Comparison of ENCODE assay signal across 21 cellular contexts in the genomic region with DNA sequence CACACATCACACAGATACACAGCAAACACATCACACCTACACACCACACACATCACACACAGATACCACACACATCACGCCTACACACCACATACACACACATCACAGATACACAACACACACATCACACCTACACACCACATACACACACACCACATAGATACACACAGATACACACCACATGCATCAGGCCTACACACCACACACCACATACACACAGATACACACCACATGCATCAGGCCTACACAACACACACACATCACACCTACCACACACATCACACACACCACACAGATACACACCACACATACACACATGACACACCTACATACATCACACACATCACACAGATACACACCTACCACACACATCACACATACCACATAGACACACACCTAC.
DNase-seq lines count a peak whose midpoint lies in the region; ATAC-seq, FAIRE-seq and TF ChIP-seq lines count a peak whose summit lies in the region.
"Had no signal": no experiment of that assay in that cellular context is flagged by ENCODE, and none has a peak within 500 bp of the region (broad histone marks: within the 10 kb centered on the region; RNA-seq: fewer than 3 reads in every experiment).

No MANE protein-coding gene starts in this region.

- no peak overlapping the region for H2BK5ac ChIP-seq in mesenchymal stem cell (ENCODE audit: low read depth, low read length, poor library complexity, severe bottlenecking)

- H4K8ac ChIP-seq in mesenchymal stem cell (ENCODE audit: low read length): no peak overlapping the region

- no peak overlapping the region for H2BK120ac ChIP-seq in mesenchymal stem cell (ENCODE audit: low read depth, low read length)

- TF ChIP-seq CTCF in vagina (IDR thresholded peaks at IDR 0.05): no peak

- peaks cover 2% of the 10 kb centered on the region for H3K4me1 Mint-ChIP-seq in activated CD8-positive, alpha-beta memory T cell treated with anti-CD3 and anti-CD28 coated beads, Interleukin-2, amount 10 ng/mL, durations not matched to agents 7 days and 5 days
- H3K4me1 Mint-ChIP-seq: CD14-positive monocyte, IgD-negative memory B cell had no signal

- H3K23ac ChIP-seq in mesenchymal stem cell (ENCODE audit: low read length in 2 of 2): no peak overlapping the region

- peaks cover 5% of the 10 kb centered on the region for H3K27me3 Mint-ChIP-seq in activated CD8-positive, alpha-beta memory T cell treated with anti-CD3 and anti-CD28 coated beads, Interleukin-2, amount 10 ng/mL, durations not matched to agents 7 days and 5 days
- H3K27me3 Mint-ChIP-seq: CD4-positive, alpha-beta memory T cell; IgD-negative memory B cell had no signal

- no peak overlapping the region for H3K9ac ChIP-seq in mesenchymal stem cell (ENCODE audit: low read length)
- H3K9ac ChIP-seq: BLaER1 had no signal

- no peak overlapping the region for H3K4me2 ChIP-seq in mesenchymal stem cell (ENCODE audit: low read length, poor library complexity, severe bottlenecking)
- H3K4me2 ChIP-seq: BLaER1 had no signal

- H3K4ac ChIP-seq in mesenchymal stem cell (ENCODE audit: low read depth in 1 of 2, low read length in 2 of 2): no peak overlapping the region

- H3K27me3 ChIP-seq in mesenchymal stem cell (ENCODE audit: control insufficient read depth in 1 of 2, insufficient read depth in 1 of 2, low read length in 2 of 2) (peaks cover 0 to 5% of the 10 kb centered on the region in 2 experiments), vagina (no peaks in the 10 kb centered on the region), small intestine (ENCODE audit: control insufficient read depth in 2 of 2, insufficient read depth in 2 of 2, low read length in 2 of 2) (no peaks in the 10 kb centered on the region)
- H3K27me3 ChIP-seq: BLaER1 had no signal

- H3K4me3 ChIP-seq in mesenchymal stem cell (ENCODE audit: insufficient read depth in 1 of 2, low read depth in 1 of 2, low read length in 2 of 2) (no peak overlapping the region), vagina (no peak overlapping the region), small intestine (ENCODE audit: low read depth in 1 of 2, low read length in 2 of 2) (no peak overlapping the region)
- H3K4me3 ChIP-seq: BLaER1, HAP-1 had no signal

- H3K36me3 ChIP-seq in mesenchymal stem cell (ENCODE audit: control insufficient read depth in 1 of 2, insufficient read depth in 2 of 2, low read depth in 1 of 2, low read length in 2 of 2) (no peaks in the 10 kb centered on the region), vagina (no peaks in the 10 kb centered on the region), small intestine (ENCODE audit: control insufficient read depth in 2 of 2, insufficient read depth in 2 of 2, low read length in 2 of 2) (no peaks in the 10 kb centered on the region)
- H3K36me3 ChIP-seq: BLaER1, HAP-1 had no signal

- H3K4me1 ChIP-seq in mesenchymal stem cell (ENCODE audit: control insufficient read depth, insufficient read depth, low read depth, low read length) (peaks cover 2% of the 10 kb centered on the region), vagina (no peaks in the 10 kb centered on the region), small intestine (ENCODE audit: control insufficient read depth in 2 of 2, insufficient read depth in 1 of 2, low read depth in 1 of 2, low read length in 1 of 2) (no peaks in the 10 kb centered on the region)
- H3K4me1 ChIP-seq: HAP-1 had no signal

- no peak overlapping the region for H3K4me3 Mint-ChIP-seq in activated CD8-positive, alpha-beta memory T cell treated with anti-CD3 and anti-CD28 coated beads, Interleukin-2, amount 10 ng/mL, durations not matched to agents 7 days and 5 days
- H3K4me3 Mint-ChIP-seq: CD14-positive monocyte; CD4-positive, alpha-beta memory T cell; IgD-negative memory B cell had no signal

- CTCF ChIA-PET in activated CD8-positive, alpha-beta memory T cell treated with anti-CD3 and anti-CD28 coated beads, Interleukin-2, amount 10 ng/mL, durations not matched to agents 7 days and 5 days (lab: Charles Lee): no interaction called here

- H3K14ac ChIP-seq in mesenchymal stem cell (ENCODE audit: low read length in 2 of 2): peak overlapping the region in 1 of 2 experiments; percentile 14

- intact Hi-C loops in vagina (cut with DNase I): no loop called here

- no peaks in the 10 kb centered on the region for H3K9me3 ChIP-seq in mesenchymal stem cell (ENCODE audit: control insufficient read depth, low read length)
- no peaks in the 10 kb centered on the region for H3K9me3 ChIP-seq in vagina
- H3K9me3 ChIP-seq in small intestine (ENCODE audit: control insufficient read depth, low read depth): no peaks in the 10 kb centered on the region
- H3K9me3 ChIP-seq: HAP-1 had no signal

- H2AFZ ChIP-seq in mesenchymal stem cell (ENCODE audit: low read depth, low read length): no peak overlapping the region

- no peaks in the 10 kb centered on the region for H3K79me1 ChIP-seq in mesenchymal stem cell (replicated peaks; ENCODE audit: low read length, poor library complexity, severe bottlenecking)

- TF ChIP-seq POLR2A in vagina (IDR thresholded peaks at IDR 0.05): no peak

- WGBS in mesenchymal stem cell: 85% methylated on average over 1 of the region's 1 CpG
- WGBS in small intestine, 3 donors: 93 to 96% (median 96%) methylated on average over 1 of the region's 1 CpG

- ATAC-seq in activated CD8-positive, alpha-beta memory T cell treated with anti-CD3 and anti-CD28 coated beads, Interleukin-2, amount 10 ng/mL, durations not matched to agents 7 days and 5 days: no peak
- ATAC-seq in GM21737 (IDR thresholded peaks at IDR 0.05; ENCODE audit: unreplicated experiment): no peak
- ATAC-seq in HG03565 (IDR thresholded peaks at IDR 0.05; ENCODE audit: unreplicated experiment): no peak

- no peak for FAIRE-seq in small intestine (lab: Jason Lieb, UNC)
- FAIRE-seq: GM12892, GM18507 had no signal

- H3K36me3 Mint-ChIP-seq in activated CD8-positive, alpha-beta memory T cell treated with anti-CD3 and anti-CD28 coated beads, Interleukin-2, amount 10 ng/mL, durations not matched to agents 7 days and 5 days: no peaks in the 10 kb centered on the region
- H3K36me3 Mint-ChIP-seq: CD14-positive monocyte; CD4-positive, alpha-beta memory T cell; IgD-negative memory B cell had no signal

- no peak overlapping the region for H3K27ac Mint-ChIP-seq in activated CD8-positive, alpha-beta memory T cell treated with anti-CD3 and anti-CD28 coated beads, Interleukin-2, amount 10 ng/mL, durations not matched to agents 7 days and 5 days
- H3K27ac Mint-ChIP-seq: CD14-positive monocyte; CD4-positive, alpha-beta memory T cell; IgD-negative memory B cell had no signal

- no peak overlapping the region for H3K18ac ChIP-seq in mesenchymal stem cell (ENCODE audit: low read depth in 1 of 2, low read length in 2 of 2)

- no peak overlapping the region for H2BK12ac ChIP-seq in mesenchymal stem cell (ENCODE audit: low read length in 2 of 2)

- H3K27ac ChIP-seq in mesenchymal stem cell (ENCODE audit: low read length, poor library complexity, severe bottlenecking) (no peak overlapping the region), vagina (no peak overlapping the region), small intestine (ENCODE audit: low read depth in 1 of 2, low read length in 1 of 2) (no peak overlapping the region)
- H3K27ac ChIP-seq: BLaER1, HL-60 had no signal

- H2AK5ac ChIP-seq in mesenchymal stem cell (ENCODE audit: low read length, severe bottlenecking): no peak overlapping the region

- peak overlapping the region; percentile 0 for H4K91ac ChIP-seq in mesenchymal stem cell (ENCODE audit: low read length)

- no peak overlapping the region for H2BK15ac ChIP-seq in mesenchymal stem cell (ENCODE audit: low read depth, poor library complexity, severe bottlenecking)

- H3K9me3 Mint-ChIP-seq in activated CD8-positive, alpha-beta memory T cell treated with anti-CD3 and anti-CD28 coated beads, Interleukin-2, amount 10 ng/mL, durations not matched to agents 7 days and 5 days (ENCODE audit: low read depth): no peaks in the 10 kb centered on the region
- H3K9me3 Mint-ChIP-seq: CD4-positive, alpha-beta memory T cell; IgD-negative memory B cell had no signal

- DNase-seq in activated CD8-positive, alpha-beta memory T cell treated with anti-CD3 and anti-CD28 coated beads for 24 hours: peak; percentile 17
- DNase-seq in activated CD8-positive, alpha-beta memory T cell treated with anti-CD3 and anti-CD28 coated beads, Interleukin-2, amount 10 ng/mL, durations not matched to agents 7 days and 5 days: no peak
- DNase-seq in ecto neural progenitor cell (ENCODE audit: low spot score) (peak; percentile 15), mesenchymal stem cell (no peak), vagina (ENCODE audit: extremely low spot score in 2 of 2) (peak; percentile 16 to 58), small intestine (no peak)
- DNase-seq: 8988T; CD4-positive, alpha-beta memory T cell; DMS153; DMS79; GDM1; GOT3 had no signal

Comparison
In these comparisons a context has a peak if more than half of its experiments do, and no peak if none do; other contexts are left out.
1. DNase-seq: peak in activated CD8-positive, alpha-beta memory T cell treated with anti-CD3 and anti-CD28 coated beads for 24 hours (single experiment), ecto neural progenitor cell (single experiment) and vagina (2 of 2); none in activated CD8-positive, alpha-beta memory T cell treated with anti-CD3 and anti-CD28 coated beads, Interleukin-2, amount 10 ng/mL, durations not matched to agents 7 days and 5 days (single experiment), mesenchymal stem cell (single experiment) and small intestine (single experiment).